ENCODE assay signal across 15 cellular contexts in the genomic region with DNA sequence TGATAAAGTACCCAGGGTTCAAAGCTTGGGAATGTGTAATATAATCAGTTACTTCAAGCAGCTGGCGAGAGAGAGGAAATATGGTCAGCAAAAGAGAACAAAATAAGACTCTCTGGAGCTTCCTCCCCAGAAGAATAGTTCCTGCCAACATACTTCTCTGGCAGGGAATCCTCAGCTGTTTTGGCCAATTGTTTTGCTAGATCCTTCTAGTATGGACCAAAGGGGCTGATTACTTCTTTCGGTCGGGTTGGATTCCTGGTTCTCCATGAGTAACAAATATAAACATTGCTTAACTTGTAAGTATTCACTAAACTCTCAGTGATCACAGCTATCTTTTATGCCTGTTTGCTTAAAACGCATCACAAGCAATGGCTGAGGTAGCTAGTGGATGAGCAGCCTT. TPM values are rescaled to one million over a fixed set of nuclear protein-coding genes. Genes with fewer than 3 reads are reported as not detected.
DNase-seq lines count a peak whose midpoint lies in the region; ATAC-seq and TF ChIP-seq lines count a peak whose summit lies in the region.
"Had no signal": no experiment of that assay in that cellular context is flagged by ENCODE, and none has a peak within 500 bp of the region (broad histone marks: within the 10 kb centered on the region; RNA-seq: fewer than 3 reads in every experiment).

No MANE protein-coding gene starts in this region.

- no peak for TF ChIP-seq CTCF in hepatocyte (IDR thresholded peaks at IDR 0.05; ENCODE audit: poor library complexity)
- TF ChIP-seq CTCF in mesothelial cell of epicardium (IDR thresholded peaks at IDR 0.05; ENCODE audit: unreplicated experiment): no peak

- peak overlapping the region; percentile 89 for H3K27ac ChIP-seq in cingulate gyrus (ENCODE audit: low read depth, low read length)
- H3K27ac ChIP-seq in hepatocyte: peak overlapping the region; percentile 12

- H3K4me2 ChIP-seq in hepatocyte: no peak overlapping the region

- H3K4me3 Mint-ChIP-seq in mesothelial cell of epicardium: no peak overlapping the region
- no peak overlapping the region for H3K4me3 Mint-ChIP-seq in activated CD8-positive, alpha-beta memory T cell treated with anti-CD3 and anti-CD28 coated beads, Interleukin-2, amount 10 ng/mL, durations not matched to agents 7 days and 5 days
- H3K4me3 Mint-ChIP-seq: activated T-cell treated with anti-CD3 and anti-CD28 coated beads, Interleukin-2, amount 50 U/mL, for 24 hours; CD14-positive monocyte had no signal

- DNase-seq in GM04503 (ENCODE audit: low read depth) (peak; percentile 85), hepatocyte (ENCODE audit: low spot score) (no peak), skeletal muscle cell (ENCODE audit: low read depth) (peak; percentile 83), mesothelial cell of epicardium (ENCODE audit: low spot score in 2 of 2, unreplicated experiment in 2 of 2) (no peak), KG1 (lab: John Stamatoyannopoulos, UW) (no peak)
- DNase-seq in activated CD8-positive, alpha-beta memory T cell treated with anti-CD3 and anti-CD28 coated beads, Interleukin-2, amount 10 ng/mL, durations not matched to agents 7 days and 5 days: no peak
- DNase-seq: activated T-cell treated with anti-CD3 and anti-CD28 coated beads, Interleukin-2, amount 50 U/mL, for 24 hours; NCI-H1048; NCI-H446 treated with DMSO at 0.1 percent for 48 hours; SHP77; small intestine had no signal

- H3K27me3 ChIP-seq in hepatocyte: no peaks in the 10 kb centered on the region
- H3K27me3 ChIP-seq: cardiac muscle cell had no signal

- H3K79me2 ChIP-seq in hepatocyte: peaks cover 4% of the 10 kb centered on the region

- no peak overlapping the region for H3K27ac Mint-ChIP-seq in mesothelial cell of epicardium
- no peak overlapping the region for H3K27ac Mint-ChIP-seq in activated CD8-positive, alpha-beta memory T cell treated with anti-CD3 and anti-CD28 coated beads, Interleukin-2, amount 10 ng/mL, durations not matched to agents 7 days and 5 days
- H3K27ac Mint-ChIP-seq: activated T-cell treated with anti-CD3 and anti-CD28 coated beads, Interleukin-2, amount 50 U/mL, for 24 hours; CD14-positive monocyte had no signal

- H3K9me3 Mint-ChIP-seq in mesothelial cell of epicardium: no peaks in the 10 kb centered on the region
- H3K9me3 Mint-ChIP-seq in activated CD8-positive, alpha-beta memory T cell treated with anti-CD3 and anti-CD28 coated beads, Interleukin-2, amount 10 ng/mL, durations not matched to agents 7 days and 5 days (ENCODE audit: low read depth): no peaks in the 10 kb centered on the region
- H3K9me3 Mint-ChIP-seq: activated T-cell treated with anti-CD3 and anti-CD28 coated beads, Interleukin-2, amount 50 U/mL, for 24 hours; CD14-positive monocyte had no signal

- CTCF ChIA-PET in activated CD8-positive, alpha-beta memory T cell treated with anti-CD3 and anti-CD28 coated beads, Interleukin-2, amount 10 ng/mL, durations not matched to agents 7 days and 5 days (lab: Charles Lee): no interaction called here

- no peaks in the 10 kb centered on the region for H3K9me2 ChIP-seq in hepatocyte (replicated peaks; ENCODE audit: insufficient read depth)

- H3K36me3 Mint-ChIP-seq in mesothelial cell of epicardium: peaks cover 32% of the 10 kb centered on the region
- peaks cover 4% of the 10 kb centered on the region for H3K36me3 Mint-ChIP-seq in activated CD8-positive, alpha-beta memory T cell treated with anti-CD3 and anti-CD28 coated beads, Interleukin-2, amount 10 ng/mL, durations not matched to agents 7 days and 5 days

- H3K4me1 Mint-ChIP-seq in mesothelial cell of epicardium: no peaks in the 10 kb centered on the region
- H3K4me1 Mint-ChIP-seq in activated CD8-positive, alpha-beta memory T cell treated with anti-CD3 and anti-CD28 coated beads, Interleukin-2, amount 10 ng/mL, durations not matched to agents 7 days and 5 days: peaks cover 2% of the 10 kb centered on the region
- H3K4me1 Mint-ChIP-seq: CD14-positive monocyte had no signal

- ATAC-seq in GM21825 (IDR thresholded peaks at IDR 0.05; ENCODE audit: unreplicated experiment): no peak
- no peak for ATAC-seq in activated CD8-positive, alpha-beta memory T cell treated with anti-CD3 and anti-CD28 coated beads, Interleukin-2, amount 10 ng/mL, durations not matched to agents 7 days and 5 days

- no peaks in the 10 kb centered on the region for H4K20me1 ChIP-seq in hepatocyte (ENCODE audit: insufficient read depth, poor library complexity, severe bottlenecking)

- no peaks in the 10 kb centered on the region for H3K27me3 Mint-ChIP-seq in mesothelial cell of epicardium (ENCODE audit: low read depth)
- no peaks in the 10 kb centered on the region for H3K27me3 Mint-ChIP-seq in activated CD8-positive, alpha-beta memory T cell treated with anti-CD3 and anti-CD28 coated beads, Interleukin-2, amount 10 ng/mL, durations not matched to agents 7 days and 5 days
- H3K27me3 Mint-ChIP-seq: activated T-cell treated with anti-CD3 and anti-CD28 coated beads, Interleukin-2, amount 50 U/mL, for 24 hours had no signal

- H3K9me3 ChIP-seq in hepatocyte (ENCODE audit: low read depth): no peaks in the 10 kb centered on the region

- H3K36me3 ChIP-seq in hepatocyte (replicated peaks; ENCODE audit: insufficient read depth, low read depth): no peaks in the 10 kb centered on the region

- 79% methylated on average over 4 of the region's 4 CpGs for WGBS in hepatocyte (ENCODE audit: low lambda C conversion rate, missing lambda C conversion rate)

- no peak overlapping the region for H2AFZ ChIP-seq in hepatocyte

- no peaks in the 10 kb centered on the region for H3K4me1 ChIP-seq in hepatocyte (ENCODE audit: insufficient read depth)

- H3K4me3 ChIP-seq in hepatocyte (no peak overlapping the region), skeletal muscle cell (ENCODE audit: low read depth, low read length) (no peak overlapping the region)
- H3K4me3 ChIP-seq: cardiac muscle cell had no signal

RNA-seq across cellular contexts. Expression of gene CILK1, which starts 27.9 kb away (rescaled TPM):
- total RNA-seq in hepatocyte (30.0 and 30.5 TPM in 2 replicates), mesothelial cell of epicardium (14.0 to 15.0 TPM (median 14.2 TPM) in 3 replicates)
- polyA plus RNA-seq in hepatocyte: 6.3 and 7.5 TPM in 2 replicates
- 1 to 10 TPM; 5.9 to 7.5 TPM for total RNA-seq in activated CD8-positive, alpha-beta memory T cell treated with anti-CD3 and anti-CD28 coated beads, Interleukin-2, amount 10 ng/mL, durations not matched to agents 7 days and 5 days

RNA-seq across cellular contexts. Expression of gene FBXO9, which starts 31.4 kb away (rescaled TPM):
- total RNA-seq in hepatocyte (33.3 and 36.6 TPM in 2 replicates), mesothelial cell of epicardium (66.0 to 74.8 TPM (median 69.0 TPM) in 3 replicates)
- polyA plus RNA-seq in hepatocyte: 79.8 and 84.0 TPM in 2 replicates
- total RNA-seq in activated CD8-positive, alpha-beta memory T cell treated with anti-CD3 and anti-CD28 coated beads, Interleukin-2, amount 10 ng/mL, durations not matched to agents 7 days and 5 days: 10 to 100 TPM; 61.8 to 67.3 TPM

RNA-seq across cellular contexts. Expression of gene GSTA4, which starts 38.7 kb away (rescaled TPM):
- total RNA-seq in hepatocyte (83.8 and 89.2 TPM in 2 replicates), mesothelial cell of epicardium (66.2 to 69.5 TPM (median 68.8 TPM) in 3 replicates)
- polyA plus RNA-seq in hepatocyte: 79.6 and 88.4 TPM in 2 replicates
- 1 to 10 TPM; 2.9 to 5.8 TPM for total RNA-seq in activated CD8-positive, alpha-beta memory T cell treated with anti-CD3 and anti-CD28 coated beads, Interleukin-2, amount 10 ng/mL, durations not matched to agents 7 days and 5 days

Comparison
In these comparisons a context has a peak if more than half of its experiments do, and no peak if none do; other contexts are left out.
1. DNase-seq: peak in GM04503 (single experiment) and skeletal muscle cell (single experiment); none in hepatocyte (single experiment), mesothelial cell of epicardium (0 of 2), activated CD8-positive, alpha-beta memory T cell treated with anti-CD3 and anti-CD28 coated beads, Interleukin-2, amount 10 ng/mL, durations not matched to agents 7 days and 5 days (single experiment) and KG1 (single experiment).